ENCODE assay signal across 16 cellular contexts in the genomic region with DNA sequence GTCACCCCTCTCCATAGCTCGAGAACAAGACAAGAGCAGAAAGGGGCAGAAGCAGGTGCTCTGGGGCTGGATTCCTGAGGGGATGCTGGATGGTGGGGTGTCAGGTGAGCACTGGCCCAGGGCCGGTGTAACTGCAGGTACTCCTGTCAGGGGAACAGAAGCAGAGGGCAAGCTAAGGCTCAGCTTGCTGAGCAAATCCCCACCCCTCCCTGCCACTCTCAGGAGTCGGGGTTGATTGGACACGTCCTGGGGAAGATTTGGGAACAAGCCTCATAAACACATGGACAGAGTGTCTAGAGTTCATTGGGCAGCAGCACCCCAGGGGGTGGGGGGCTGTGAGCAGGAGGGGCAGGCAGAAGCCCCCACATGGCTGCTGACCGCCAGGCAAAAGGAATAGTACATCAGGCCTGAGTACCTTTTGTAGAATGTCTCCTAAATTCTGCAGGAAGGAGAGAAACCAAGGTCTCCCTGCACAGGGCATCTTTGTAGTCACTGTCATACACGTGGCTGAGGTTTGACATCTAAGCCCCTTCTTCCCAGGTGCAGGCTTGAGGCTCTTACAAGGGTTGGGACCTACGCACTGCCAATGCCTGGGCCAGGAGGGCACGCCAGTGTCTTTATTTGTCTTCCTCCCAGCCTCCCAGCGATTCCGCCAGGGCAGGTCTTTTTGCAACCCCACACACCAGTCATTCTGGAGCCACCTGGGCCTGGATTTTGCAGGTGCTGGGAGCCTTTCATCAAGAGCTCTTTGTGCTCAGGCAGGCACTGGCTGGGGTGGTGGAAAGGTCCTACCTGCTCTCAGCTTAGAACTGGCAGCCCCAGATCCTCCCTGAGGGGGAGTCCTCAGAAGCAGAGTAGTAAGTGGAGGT. TPM values are rescaled to one million over a fixed set of nuclear protein-coding genes. Genes with fewer than 3 reads are reported as not detected.
A peak's percentile ranks its signal among the peaks of the same experiment; 100 is the strongest.
DNase-seq lines count a peak whose midpoint lies in the region; ATAC-seq and TF ChIP-seq lines count a peak whose summit lies in the region.
"Had no signal": no experiment of that assay in that cellular context is flagged by ENCODE, and none has a peak within 500 bp of the region (broad histone marks: within the 10 kb centered on the region; RNA-seq: fewer than 3 reads in every experiment).

No MANE protein-coding gene starts in this region.

- DNase-seq in CD14-positive monocyte (ENCODE audit: low spot score) (peak; percentile 18), DMS79 (lab: John Stamatoyannopoulos, UW) (peak; percentile 39), Peyer's patch (peak in 2 of 3 donors; percentile 48), right lobe of liver (peak; percentile 50 to 80 (median 71)), glomerular visceral epithelial cell (ENCODE audit: extremely low spot score) (no peak), GDM1 (lab: John Stamatoyannopoulos, UW) (no peak)
- DNase-seq in activated T-helper 2 cell treated with anti-CD3 and anti-CD28 coated beads, Interferon-gamma antibody, Interleukin-2, Interleukin-4, amounts not matched to agents 10 μg/mL and 5 μg/mL and 100 μg/mL, durations not matched to agents 14 hours and 24 hours and 36 hours (ENCODE audit: low spot score), result no peak
- DNase-seq in stimulated activated CD8-positive, alpha-beta memory T cell treated with anti-CD3 and anti-CD28 coated beads, Interleukin-4, amount 100 ng/mL, for 48 hours, result no peak
- DNase-seq: effector memory CD8-positive, alpha-beta T cell; foreskin melanocyte; stimulated activated naive CD4-positive, alpha-beta T cell; SW 1271; WERI-Rb-1 had no signal

- H3K27ac ChIP-seq in Peyer's patch (no peak overlapping the region), right lobe of liver (peak overlapping the region in 2 of 3 donors; percentile 43 to 67)
- H3K27ac ChIP-seq: WERI-Rb-1 had no signal

- H3K36me3 Mint-ChIP-seq in CD14-positive monocyte, result no peaks in the 10 kb centered on the region
- H3K36me3 Mint-ChIP-seq in activated T-helper 2 cell treated with anti-CD3 and anti-CD28 coated beads, Interferon-gamma antibody, Interleukin-2, Interleukin-4, amounts not matched to agents 10 μg/mL and 5 μg/mL and 100 μg/mL, durations not matched to agents 14 hours and 24 hours and 36 hours (ENCODE audit: low read depth), result no peaks in the 10 kb centered on the region

- H3K36me3 ChIP-seq in Peyer's patch (no peaks in the 10 kb centered on the region), right lobe of liver (no peaks in the 10 kb centered on the region)
- H3K36me3 ChIP-seq: WERI-Rb-1 had no signal

- H3K27me3 ChIP-seq in Peyer's patch (no peaks in the 10 kb centered on the region), right lobe of liver (no peaks in the 10 kb centered on the region)

- no peak overlapping the region for H3K4me3 ChIP-seq in Peyer's patch
- no peak overlapping the region for H3K4me3 ChIP-seq in right lobe of liver

- 20% methylated on average over 2 of the region's 10 CpGs for WGBS in right lobe of liver (ENCODE audit: insufficient coverage, low coverage, low lambda C conversion rate, missing lambda C conversion rate)

- H3K9me3 ChIP-seq in Peyer's patch (no peaks in the 10 kb centered on the region), right lobe of liver (no peaks in the 10 kb centered on the region)

- peak; percentile 54 to 65 (median 58) for ATAC-seq in right lobe of liver
- ATAC-seq: effector memory CD8-positive, alpha-beta T cell had no signal

- TF ChIP-seq CTCF in CD14-positive monocyte (IDR thresholded peaks at IDR 0.05), result no peak
- no peak for TF ChIP-seq CTCF in Peyer's patch (IDR thresholded peaks at IDR 0.05)
- no peak for TF ChIP-seq CTCF in right lobe of liver (IDR thresholded peaks at IDR 0.05)

- H3K4me1 ChIP-seq in Peyer's patch, result peaks cover 0 to 9% (median 0%) of the 10 kb centered on the region in 4 donors
- peaks cover 0 to 27% (median 12%) of the 10 kb centered on the region in 4 donors for H3K4me1 ChIP-seq in right lobe of liver

- H3K4me1 Mint-ChIP-seq in CD14-positive monocyte, result no peaks in the 10 kb centered on the region
- H3K4me1 Mint-ChIP-seq in activated T-helper 2 cell treated with anti-CD3 and anti-CD28 coated beads, Interferon-gamma antibody, Interleukin-2, Interleukin-4, amounts not matched to agents 10 μg/mL and 5 μg/mL and 100 μg/mL, durations not matched to agents 14 hours and 24 hours and 36 hours (ENCODE audit: low read depth), result no peaks in the 10 kb centered on the region

- H3K27ac Mint-ChIP-seq in CD14-positive monocyte, result peak overlapping the region in 1 of 7 donors; percentile 76
- H3K27ac Mint-ChIP-seq in activated T-helper 2 cell treated with anti-CD3 and anti-CD28 coated beads, Interferon-gamma antibody, Interleukin-2, Interleukin-4, amounts not matched to agents 10 μg/mL and 5 μg/mL and 100 μg/mL, durations not matched to agents 14 hours and 24 hours and 36 hours, result no peak overlapping the region
- H3K27ac Mint-ChIP-seq: effector memory CD8-positive, alpha-beta T cell had no signal

- H3K9me3 Mint-ChIP-seq in CD14-positive monocyte, result peaks cover 0 to 4% (median 2%) of the 10 kb centered on the region in 7 donors
- no peaks in the 10 kb centered on the region for H3K9me3 Mint-ChIP-seq in activated T-helper 2 cell treated with anti-CD3 and anti-CD28 coated beads, Interferon-gamma antibody, Interleukin-2, Interleukin-4, amounts not matched to agents 10 μg/mL and 5 μg/mL and 100 μg/mL, durations not matched to agents 14 hours and 24 hours and 36 hours
- H3K9me3 Mint-ChIP-seq: effector memory CD8-positive, alpha-beta T cell had no signal

- peaks cover 0 to 5% (median 2%) of the 10 kb centered on the region in 3 donors for H3K27me3 Mint-ChIP-seq in CD14-positive monocyte (ENCODE audit: low read depth in 3 of 3)
- H3K27me3 Mint-ChIP-seq in activated T-helper 2 cell treated with anti-CD3 and anti-CD28 coated beads, Interferon-gamma antibody, Interleukin-2, Interleukin-4, amounts not matched to agents 10 μg/mL and 5 μg/mL and 100 μg/mL, durations not matched to agents 14 hours and 24 hours and 36 hours (ENCODE audit: low read depth), result peaks cover 8% of the 10 kb centered on the region

- no peak overlapping the region for H3K4me3 Mint-ChIP-seq in CD14-positive monocyte
- no peak overlapping the region for H3K4me3 Mint-ChIP-seq in activated T-helper 2 cell treated with anti-CD3 and anti-CD28 coated beads, Interferon-gamma antibody, Interleukin-2, Interleukin-4, amounts not matched to agents 10 μg/mL and 5 μg/mL and 100 μg/mL, durations not matched to agents 14 hours and 24 hours and 36 hours (ENCODE audit: low read depth)
- H3K4me3 Mint-ChIP-seq: effector memory CD8-positive, alpha-beta T cell had no signal

- no peak for TF ChIP-seq POLR2A in Peyer's patch (IDR thresholded peaks at IDR 0.05)
- TF ChIP-seq POLR2A in right lobe of liver (IDR thresholded peaks at IDR 0.05), result no peak

- intact Hi-C loops in CD14-positive monocyte (cut with micrococcal nuclease) (no loop called here), right lobe of liver (cut with DNase I) (no loop called here)
- intact Hi-C loops in activated T-helper 2 cell treated with anti-CD3 and anti-CD28 coated beads, Interferon-gamma antibody, Interleukin-2, Interleukin-4, amounts not matched to agents 10 μg/mL and 5 μg/mL and 100 μg/mL, durations not matched to agents 14 hours and 24 hours and 36 hours (cut with micrococcal nuclease), result no loop called here

RNA-seq across cellular contexts. Expression of a gene that starts 2.8 kb away (rescaled TPM):
- polyA plus RNA-seq in CD14-positive monocyte, result not detected
- total RNA-seq in Peyer's patch (not detected), right lobe of liver (under 1 TPM in 1 of 6 experiments, not detected in 5; 0.22 TPM)
- total RNA-seq in activated T-helper 2 cell treated with anti-CD3 and anti-CD28 coated beads, Interferon-gamma antibody, Interleukin-2, Interleukin-4, amounts not matched to agents 10 μg/mL and 5 μg/mL and 100 μg/mL, durations not matched to agents 14 hours and 24 hours and 36 hours, result not detected in 2 replicates
- total RNA-seq: H1, NCI-H460, RPMI7951 had no signal
- polyA plus RNA-seq: H1 had no signal

RNA-seq across cellular contexts. Expression of a gene that starts 28.2 kb away (rescaled TPM):
- not detected for polyA plus RNA-seq in CD14-positive monocyte
- total RNA-seq in Peyer's patch (not detected), right lobe of liver (not detected)
- total RNA-seq in activated T-helper 2 cell treated with anti-CD3 and anti-CD28 coated beads, Interferon-gamma antibody, Interleukin-2, Interleukin-4, amounts not matched to agents 10 μg/mL and 5 μg/mL and 100 μg/mL, durations not matched to agents 14 hours and 24 hours and 36 hours, result not detected in 2 replicates
- total RNA-seq: H1, NCI-H460, RPMI7951 had no signal
- polyA plus RNA-seq: H1 had no signal

Comparison
In these comparisons a context has a peak if more than half of its experiments do, and no peak if none do; other contexts are left out.
1. DNase-seq: peak in CD14-positive monocyte (single experiment), DMS79 (single experiment), Peyer's patch (2 of 3) and right lobe of liver (3 of 3); none in glomerular visceral epithelial cell (single experiment), GDM1 (single experiment), activated T-helper 2 cell treated with anti-CD3 and anti-CD28 coated beads, Interferon-gamma antibody, Interleukin-2, Interleukin-4, amounts not matched to agents 10 μg/mL and 5 μg/mL and 100 μg/mL, durations not matched to agents 14 hours and 24 hours and 36 hours (single experiment) and stimulated activated CD8-positive, alpha-beta memory T cell treated with anti-CD3 and anti-CD28 coated beads, Interleukin-4, amount 100 ng/mL, for 48 hours (single experiment).
2. H3K27ac ChIP-seq: peak in right lobe of liver (2 of 3); none in Peyer's patch (0 of 4).